ENCODE assay signal across 1 cellular context in the genomic region with DNA sequence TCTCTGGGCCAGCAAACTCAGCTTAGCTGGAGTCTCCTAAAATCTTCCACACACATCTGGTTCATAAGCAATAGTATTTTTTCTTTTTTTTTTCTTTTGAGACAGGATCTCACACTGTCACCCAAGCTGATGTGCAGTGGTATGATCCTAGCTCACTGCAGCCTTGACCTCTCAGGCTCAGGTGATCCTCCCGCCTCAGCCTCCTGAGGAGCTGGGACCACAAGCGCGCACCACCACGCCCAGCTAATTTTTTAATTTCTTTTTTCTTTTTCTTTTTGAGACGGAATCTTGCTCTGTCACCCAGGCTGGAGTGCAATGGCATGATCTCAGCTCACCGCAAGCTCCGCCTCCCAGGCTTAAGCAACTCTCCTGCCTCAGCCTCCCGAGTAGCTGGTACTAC.
TF ChIP-seq lines count a peak whose summit lies in the region.

No MANE protein-coding gene starts in this region.

TF ChIP-seq in WTC11, 78 proteins besides CTCF, POLR2A, EP300 and RAD21 (continued from another document):
- TF ChIP-seq ZBTB43 (CRISPR knock-in tag; IDR thresholded peaks at IDR 0.05) (no peak), ZNF423 (CRISPR knock-in tag; IDR thresholded peaks at IDR 0.05) (no peak), KAT7 (CRISPR knock-in tag; IDR thresholded peaks at IDR 0.05; ENCODE audit: borderline replicate concordance) (no peak), ZNF121 (CRISPR knock-in tag; IDR thresholded peaks at IDR 0.05) (no peak), ZBTB21 (CRISPR knock-in tag; IDR thresholded peaks at IDR 0.05; ENCODE audit: borderline replicate concordance) (no peak), SMAD3 (CRISPR knock-in tag; IDR thresholded peaks at IDR 0.05; ENCODE audit: borderline replicate concordance) (no peak), ESRRA (CRISPR knock-in tag; IDR thresholded peaks at IDR 0.05; ENCODE audit: borderline replicate concordance) (no peak), IRF2 (CRISPR knock-in tag; IDR thresholded peaks at IDR 0.05; ENCODE audit: borderline replicate concordance, low read depth) (no peak), ZNF671 (CRISPR knock-in tag; IDR thresholded peaks at IDR 0.05) (no peak)
